Comparison of ENCODE assay signal across 1 cellular context in genomic region chr4:7151668-7152227, GRCh38.
TF ChIP-seq lines count a peak whose summit lies in the region.

No MANE protein-coding gene starts in this region.

TF ChIP-seq in GM23338, 12 proteins besides CTCF, POLR2A, EP300 and RAD21 (continued from another document):
- no peak for TF ChIP-seq REST (IDR thresholded peaks at IDR 0.05; ENCODE audit: unreplicated experiment)
- TF ChIP-seq CREB1 (CRISPR knock-in tag; IDR thresholded peaks at IDR 0.05; ENCODE audit: low read depth): no peak
- TF ChIP-seq ETS1 (IDR thresholded peaks at IDR 0.05): no peak
- TF ChIP-seq NANOG (IDR thresholded peaks at IDR 0.05; ENCODE audit: borderline replicate concordance): no peak
